In the genomic region with DNA sequence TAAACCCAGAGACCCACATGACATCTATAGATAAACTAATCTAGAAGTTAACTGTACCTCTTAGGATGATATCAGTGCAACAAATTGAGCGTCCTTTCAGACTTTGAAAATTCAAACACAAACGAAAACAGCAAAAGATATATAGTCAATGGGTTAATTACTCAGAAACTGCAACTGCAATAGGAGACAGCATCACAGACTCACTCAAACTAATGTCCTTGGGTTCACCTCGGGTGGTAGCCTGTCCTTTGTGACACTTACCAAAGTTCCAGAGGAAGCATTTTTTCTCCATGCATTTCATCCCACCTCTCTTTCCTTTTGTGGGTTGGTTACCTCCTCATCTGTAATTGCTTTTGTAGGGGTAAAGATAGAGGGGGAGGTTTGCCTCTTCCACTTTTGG, we compare ENCODE assay signal across 33 cellular contexts. TPM values are rescaled to one million over a fixed set of nuclear protein-coding genes. Genes with fewer than 3 reads are reported as not detected.
"Had no signal": no experiment of that assay in that cellular context is flagged by ENCODE, and none has a peak within 500 bp of the region (broad histone marks: within the 10 kb centered on the region; RNA-seq: fewer than 3 reads in every experiment).

No MANE protein-coding gene starts in this region.

- ATAC-seq: heart left ventricle; mucosa of descending colon; naive thymus-derived CD4-positive, alpha-beta T cell; natural killer cell treated with Interleukin-12 subunit alpha and Interleukin-12 subunit beta and Interleukin-15 and Interleukin-18, amount 100 ng/mL, for 72 hours; pancreas; right cardiac atrium; stimulated activated effector memory CD8-positive, alpha-beta T cell treated with anti-CD3 and anti-CD28 coated beads, Interleukin-12 subunit alpha, Interleukin-12 subunit beta, amount 100 ng/mL, for 72 hours; upper lobe of right lung had no signal

- FAIRE-seq: pancreas, small intestine, urothelium cell line had no signal

- DNase-seq: heart left ventricle; hypothalamus; islet precursor cell; midbrain; mucosa of descending colon; naive thymus-derived CD4-positive, alpha-beta T cell; nucleus accumbens; pancreas; posterior cingulate gyrus; retina; right cardiac atrium; sigmoid colon; small intestine; spleen; stimulated activated CD4-positive, alpha-beta T cell treated with anti-CD3 and anti-CD28 coated beads, Interleukin-4, amount 100 ng/mL, for 24 hours; stimulated activated naive CD4-positive, alpha-beta T cell; tibial artery; trophoblast cell; upper lobe of right lung had no signal

- H3K36me3 ChIP-seq: heart left ventricle, pancreas, prostate gland, sigmoid colon, spleen, suprapubic skin, thoracic aorta, tibial artery, upper lobe of right lung had no signal

- H3K4me1 ChIP-seq: heart left ventricle, prostate gland, sigmoid colon, suprapubic skin, tibial artery, upper lobe of right lung had no signal

- H3K27ac ChIP-seq: heart left ventricle, pancreas, prostate gland, sigmoid colon, spleen, suprapubic skin, thoracic aorta, tibial artery, upper lobe of right lung had no signal

- H3K27me3 ChIP-seq: pancreas, sigmoid colon, suprapubic skin, tibial artery, upper lobe of right lung had no signal

- H3K4me3 ChIP-seq: heart left ventricle, lung, mucosa of descending colon, pancreas, prostate gland, sigmoid colon, spleen, suprapubic skin, thoracic aorta, tibial artery, upper lobe of right lung had no signal

- H3K9me3 ChIP-seq: heart left ventricle, mucosa of descending colon, pancreas, prostate gland, sigmoid colon, spleen, suprapubic skin, thoracic aorta, tibial artery, upper lobe of right lung had no signal

RNA-seq across cellular contexts. Expression of gene GC, which starts 9.7 kb away (rescaled TPM):
- total RNA-seq: kidney epithelial cell; lower leg skin; mesenteric fat pad; myocyte; naive thymus-derived CD4-positive, alpha-beta T cell; natural killer cell treated with Interleukin-12 subunit alpha and Interleukin-12 subunit beta and Interleukin-15 and Interleukin-18, amount 100 ng/mL, for 72 hours; osteoblast; sigmoid colon; subcutaneous adipose tissue; thoracic aorta; upper lobe of right lung had no signal
- polyA plus RNA-seq: naive thymus-derived CD4-positive, alpha-beta T cell; neural cell; sigmoid colon; spleen had no signal
